Comparison of ENCODE assay signal across 21 cellular contexts in genomic region chr3:56751056-56751455, GRCh38. TPM values are rescaled to one million over a fixed set of nuclear protein-coding genes. Genes with fewer than 3 reads are reported as not detected.
A peak's percentile ranks its signal among the peaks of the same experiment; 100 is the strongest.
DNase-seq lines count a peak whose midpoint lies in the region; ATAC-seq, FAIRE-seq and TF ChIP-seq lines count a peak whose summit lies in the region.
"Had no signal": no experiment of that assay in that cellular context is flagged by ENCODE, and none has a peak within 500 bp of the region (broad histone marks: within the 10 kb centered on the region; RNA-seq: fewer than 3 reads in every experiment).

No MANE protein-coding gene starts in this region.

- H3K9me3 Mint-ChIP-seq in activated B cell treated with CpG ODN at 0.5 μM for 24 hours, result no peaks in the 10 kb centered on the region

- H3K4me1 Mint-ChIP-seq in activated B cell treated with CpG ODN at 0.5 μM for 24 hours, result peaks cover 47% of the 10 kb centered on the region

- H3K4me1 ChIP-seq in smooth muscle cell (ENCODE audit: low read depth), result no peaks in the 10 kb centered on the region

- H3K4me3 ChIP-seq in smooth muscle cell, result no peak overlapping the region
- H3K4me3 ChIP-seq: coronary artery, tibial nerve had no signal

- H3K27ac ChIP-seq in smooth muscle cell (ENCODE audit: low read depth), result peak overlapping the region; percentile 63
- H3K27ac ChIP-seq: coronary artery, tibial nerve had no signal

- FAIRE-seq in GM18507 (lab: Jason Lieb, UNC), result peak; percentile 29
- FAIRE-seq: D721Med, H1, HTR-8/SVneo, TTC549 had no signal

- H3K27me3 ChIP-seq in smooth muscle cell (ENCODE audit: low read depth), result no peaks in the 10 kb centered on the region
- H3K27me3 ChIP-seq: tibial nerve had no signal

- no peak for TF ChIP-seq CTCF in activated B cell treated with CpG ODN at 0.5 μM for 24 hours (IDR thresholded peaks at IDR 0.05)
- no peak for TF ChIP-seq CTCF in smooth muscle cell (IDR thresholded peaks at IDR 0.05; ENCODE audit: borderline replicate concordance, insufficient read depth, poor library complexity, severe bottlenecking)

- DNase-seq in GM18507 (ENCODE audit: extremely low spot score, insufficient read length, low read depth) (no peak), activated B cell treated with CpG ODN at 0.5 μM for 24 hours (no peak), smooth muscle cell (lab: John Stamatoyannopoulos, UW; ENCODE audit: unreplicated experiment) (no peak), iPS-NIHi7 (ENCODE audit: extremely low spot score) (no peak)
- DNase-seq in activated effector memory CD4-positive, alpha-beta T cell treated with anti-CD3 and anti-CD28 coated beads, Interleukin-2, amount 50 U/mL, for 16 hours, result no peak
- DNase-seq: activated CD4-positive, alpha-beta T cell treated with anti-CD3 and anti-CD28 coated beads for 48 hours; activated naive CD4-positive, alpha-beta T cell treated with anti-CD3 and anti-CD28 coated beads, Interleukin-2, amount 10 ng/mL, durations not matched to agents 7 days and 5 days; activated T-cell treated with anti-CD3 and anti-CD28 coated beads, Interleukin-2, amount 50 U/mL, for 1 hour; Karpas-422; left cardiac atrium; NCI-H2029; NCI-H524 had no signal

- 70% methylated on average over 5 of the region's 5 CpGs for WGBS in smooth muscle cell (ENCODE audit: low lambda C conversion rate)

- H3K27ac Mint-ChIP-seq in activated B cell treated with CpG ODN at 0.5 μM for 24 hours, result peak overlapping the region; percentile 64

- intact Hi-C loops in activated B cell treated with CpG ODN at 0.5 μM for 24 hours (cut with micrococcal nuclease), result loop anchor here (5.0 kb wide), 1 partner anchor 44 kb away; no protein-coding TSS in a partner anchor

- H3F3A ChIP-seq in smooth muscle cell (ENCODE audit: low read depth), result peaks cover 51% of the 10 kb centered on the region

- peaks cover 22% of the 10 kb centered on the region for H3K36me3 ChIP-seq in smooth muscle cell (ENCODE audit: low read depth)

- H3K36me3 Mint-ChIP-seq in activated B cell treated with CpG ODN at 0.5 μM for 24 hours (ENCODE audit: low read depth), result peaks cover 52% of the 10 kb centered on the region

- no peak overlapping the region for H3K9ac ChIP-seq in smooth muscle cell (ENCODE audit: low read depth)

- peaks cover 99% of the 10 kb centered on the region for H4K20me1 ChIP-seq in smooth muscle cell (ENCODE audit: low read depth)

- H3K4me3 Mint-ChIP-seq in activated B cell treated with CpG ODN at 0.5 μM for 24 hours, result no peak overlapping the region
- H3K4me3 Mint-ChIP-seq: activated naive CD4-positive, alpha-beta T cell treated with anti-CD3 and anti-CD28 coated beads, Interleukin-2, amount 10 ng/mL, durations not matched to agents 7 days and 5 days; brain had no signal

- no peaks in the 10 kb centered on the region for H3K9me3 ChIP-seq in smooth muscle cell (replicated peaks; ENCODE audit: low read depth)
- H3K9me3 ChIP-seq: tibial nerve had no signal

- H2AFZ ChIP-seq in smooth muscle cell (ENCODE audit: low read depth), result no peak overlapping the region

- peaks cover 93% of the 10 kb centered on the region for H3K79me2 ChIP-seq in smooth muscle cell (ENCODE audit: low read depth)

- no peaks in the 10 kb centered on the region for H3K27me3 Mint-ChIP-seq in activated B cell treated with CpG ODN at 0.5 μM for 24 hours
- H3K27me3 Mint-ChIP-seq: activated naive CD4-positive, alpha-beta T cell treated with anti-CD3 and anti-CD28 coated beads, Interleukin-2, amount 10 ng/mL, durations not matched to agents 7 days and 5 days had no signal

- H3K4me2 ChIP-seq in smooth muscle cell, result peak overlapping the region; percentile 35

- ATAC-seq in activated B cell treated with CpG ODN at 0.5 μM for 24 hours (ENCODE audit: low read depth) (no peak), esophagus mucosa (peak; percentile 66), HG02852 (IDR thresholded peaks at IDR 0.05; ENCODE audit: unreplicated experiment) (no peak)
- ATAC-seq: left cardiac atrium had no signal

- CTCF ChIA-PET in activated B cell treated with CpG ODN at 0.5 μM for 24 hours (lab: Charles Lee), result interaction anchor here (1.4 to 6.2 kb wide), 3 partner anchors 14 to 48 kb away, joined by 3 to 104 read pairs (median 5); partner anchors contain the start of gene ARHGEF3

- POLR2A ChIA-PET in activated B cell treated with CpG ODN at 0.5 μM for 24 hours (lab: Charles Lee), result interaction anchor here (0.5 to 10.9 kb wide), 2 partner anchors 48 to 479 kb away, joined by 3 to 181 read pairs; partner anchors contain the start of gene ARHGEF3

RNA-seq across cellular contexts. Expression of gene ARHGEF3, which starts 50.7 kb away (rescaled TPM):
- total RNA-seq in activated B cell treated with CpG ODN at 0.5 μM for 24 hours (22.1 and 27.0 TPM in 2 replicates), esophagus mucosa (30.2 TPM), smooth muscle cell (131 and 139 TPM in 2 replicates)
- polyA plus RNA-seq in smooth muscle cell, result 90.5 and 137 TPM in 2 replicates
